1 cellular context compared by ENCODE assay signal in the genomic region with DNA sequence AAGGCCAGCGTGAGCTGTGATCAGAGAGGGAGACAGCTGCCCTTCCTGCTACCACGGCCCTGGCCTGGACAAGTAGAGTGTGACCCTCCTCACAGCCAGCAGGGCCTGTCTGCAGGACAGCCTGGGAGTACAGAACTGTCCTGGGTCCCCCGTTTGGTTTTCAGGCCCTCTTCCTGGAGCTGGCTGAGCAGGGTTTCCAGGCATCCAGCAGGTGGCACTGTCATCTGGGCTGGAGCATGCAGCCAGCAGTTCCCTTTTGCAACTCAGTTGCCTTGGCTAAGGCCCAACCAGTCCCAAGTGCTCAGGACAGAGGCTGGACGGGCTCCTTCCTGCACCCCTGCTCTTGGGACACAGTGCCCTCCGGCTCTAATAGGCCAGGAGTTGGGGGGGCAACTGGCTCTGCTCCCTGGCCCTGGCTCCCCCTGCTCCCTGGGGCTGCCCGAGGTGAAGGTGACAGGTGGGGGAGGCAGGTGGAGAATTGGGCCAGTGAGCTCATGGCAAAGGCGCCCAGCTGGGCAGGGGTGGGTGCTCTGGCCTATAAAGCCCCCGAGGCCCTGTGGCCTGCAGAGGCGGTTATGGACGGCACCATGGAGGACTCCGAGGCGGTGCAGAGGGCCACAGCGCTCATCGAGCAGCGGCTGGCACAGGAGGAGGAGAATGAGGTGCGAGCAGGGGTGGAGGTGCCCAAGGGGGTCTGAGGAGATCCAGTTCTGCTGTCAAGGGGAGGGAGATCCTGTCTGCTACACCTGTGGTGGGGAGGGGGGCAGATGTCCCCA.
TF ChIP-seq lines count a peak whose summit lies in the region.

A gene with protein sequence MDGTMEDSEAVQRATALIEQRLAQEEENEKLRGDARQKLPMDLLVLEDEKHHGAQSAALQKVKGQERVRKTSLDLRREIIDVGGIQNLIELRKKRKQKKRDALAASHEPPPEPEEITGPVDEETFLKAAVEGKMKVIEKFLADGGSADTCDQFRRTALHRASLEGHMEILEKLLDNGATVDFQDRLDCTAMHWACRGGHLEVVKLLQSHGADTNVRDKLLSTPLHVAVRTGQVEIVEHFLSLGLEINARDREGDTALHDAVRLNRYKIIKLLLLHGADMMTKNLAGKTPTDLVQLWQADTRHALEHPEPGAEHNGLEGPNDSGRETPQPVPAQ (plus strand): TSS at position 566 of the 776 bp plus-strand sequence. CDS start 10 bp downstream, at position 576.

TF ChIP-seq in GM12878, 131 proteins besides CTCF, POLR2A, EP300 and RAD21 (continued from another document):
- TF ChIP-seq ETV6 (conservative IDR thresholded peaks at IDR 0.05 in 1 of 2, IDR thresholded peaks at IDR 0.05 in 1 of 2; ENCODE audit: borderline replicate concordance in 1 of 2, low read depth in 1 of 2): no peak
- no peak for TF ChIP-seq ASH2L (IDR thresholded peaks at IDR 0.05; ENCODE audit: borderline replicate concordance, low read depth)
TF ChIP-seq in GM12878: peak in this region for 6.
